ENCODE assay signal across 17 cellular contexts in genomic region chr10:15642095-15642494, GRCh38.
DNase-seq lines count a peak whose midpoint lies in the region.
"Had no signal": no experiment of that assay in that cellular context is flagged by ENCODE, and none has a peak within 500 bp of the region (broad histone marks: within the 10 kb centered on the region; RNA-seq: fewer than 3 reads in every experiment).

No MANE protein-coding gene starts in this region.

- no peak overlapping the region for H3K4me3 ChIP-seq in adipocyte (ENCODE audit: low read length)
- H3K4me3 ChIP-seq: lower lobe of right lung, vagina had no signal

- peaks cover 17% of the 10 kb centered on the region for H3K4me1 ChIP-seq in adipocyte (ENCODE audit: control insufficient read depth, insufficient read depth, low read length)
- H3K4me1 ChIP-seq: vagina had no signal

- no peaks in the 10 kb centered on the region for H3K9me3 ChIP-seq in adipocyte (ENCODE audit: control insufficient read depth, low read length)
- H3K9me3 ChIP-seq: lower lobe of right lung, vagina had no signal

- DNase-seq in EL (peak; percentile 60), adipocyte (ENCODE audit: low read depth) (peak; percentile 63), fibroblast of peridontal ligament (ENCODE audit: extremely low read depth) (peak; percentile 80), stromal cell of bone marrow (ENCODE audit: low read depth) (peak; percentile 62), Ammon's horn (ENCODE audit: low spot score) (no peak)
- no peak for DNase-seq in activated CD4-positive, alpha-beta T cell treated with anti-CD3 and anti-CD28 coated beads, Interleukin-2, amount 50 U/mL, for 4 hours
- no peak for DNase-seq in activated CD4-positive, alpha-beta T cell treated with anti-CD3 and anti-CD28 coated beads, Interleukin-2, amount 50 U/mL, for 48 hours
- DNase-seq: activated effector memory CD4-positive, alpha-beta T cell treated with Interleukin-2 at 50 U/mL for 16 hours; amygdala; C1 segment of cervical spinal cord; lower lobe of right lung; MM.1S; naive B cell; NCI-H187; RPMI8226; stimulated activated CD4-positive, alpha-beta T cell treated with anti-CD3 and anti-CD28 coated beads, Interleukin-2, amount 100 ng/mL, for 24 hours had no signal

- no peak overlapping the region for H3K9ac ChIP-seq in adipocyte (ENCODE audit: low read length)

- no peaks in the 10 kb centered on the region for H3K27me3 ChIP-seq in adipocyte (replicated peaks; ENCODE audit: control insufficient read depth, insufficient read depth, low read length)
- H3K27me3 ChIP-seq: vagina had no signal

- no peaks in the 10 kb centered on the region for H3K36me3 ChIP-seq in adipocyte (ENCODE audit: control insufficient read depth, insufficient read depth, low read length, severe bottlenecking)
- H3K36me3 ChIP-seq: lower lobe of right lung, vagina had no signal

Comparison
In these comparisons a context has a peak if more than half of its experiments do, and no peak if none do; other contexts are left out.
1. DNase-seq: peak in EL (single experiment), adipocyte (single experiment), fibroblast of peridontal ligament (single experiment) and stromal cell of bone marrow (single experiment); none in activated CD4-positive, alpha-beta T cell treated with anti-CD3 and anti-CD28 coated beads, Interleukin-2, amount 50 U/mL, for 4 hours (0 of 2), activated CD4-positive, alpha-beta T cell treated with anti-CD3 and anti-CD28 coated beads, Interleukin-2, amount 50 U/mL, for 48 hours (0 of 2) and Ammon's horn (single experiment).